ENCODE assay signal across 9 cellular contexts in genomic region chr16:57672824-57673223, GRCh38. TPM values are rescaled to one million over a fixed set of nuclear protein-coding genes. Genes with fewer than 3 reads are reported as not detected.
"Had no signal": no experiment of that assay in that cellular context is flagged by ENCODE, and none has a peak within 500 bp of the region (broad histone marks: within the 10 kb centered on the region; RNA-seq: fewer than 3 reads in every experiment).

No MANE protein-coding gene starts in this region.

- FAIRE-seq: H1, H54, HTR-8/SVneo had no signal

- H3K4me3 ChIP-seq: GM23338 had no signal

- ATAC-seq: GM23338 had no signal

- DNase-seq: H9, HCEC 1CT, KG1 had no signal

- H3K4me2 ChIP-seq: GM23338 had no signal

- H2AFZ ChIP-seq: GM23338 had no signal

RNA-seq across cellular contexts. Expression of gene ADGRG3, which starts 4.7 kb away (rescaled TPM):
- total RNA-seq: GM23338, HT-29 had no signal
- polyA plus RNA-seq: GM23338, IgD-negative memory B cell had no signal

RNA-seq across cellular contexts. Expression of gene DRC7, which starts 21.8 kb away (rescaled TPM):
- total RNA-seq: GM23338, H1, HT-29 had no signal
- polyA plus RNA-seq: GM23338, IgD-negative memory B cell had no signal
